In the genomic region with DNA sequence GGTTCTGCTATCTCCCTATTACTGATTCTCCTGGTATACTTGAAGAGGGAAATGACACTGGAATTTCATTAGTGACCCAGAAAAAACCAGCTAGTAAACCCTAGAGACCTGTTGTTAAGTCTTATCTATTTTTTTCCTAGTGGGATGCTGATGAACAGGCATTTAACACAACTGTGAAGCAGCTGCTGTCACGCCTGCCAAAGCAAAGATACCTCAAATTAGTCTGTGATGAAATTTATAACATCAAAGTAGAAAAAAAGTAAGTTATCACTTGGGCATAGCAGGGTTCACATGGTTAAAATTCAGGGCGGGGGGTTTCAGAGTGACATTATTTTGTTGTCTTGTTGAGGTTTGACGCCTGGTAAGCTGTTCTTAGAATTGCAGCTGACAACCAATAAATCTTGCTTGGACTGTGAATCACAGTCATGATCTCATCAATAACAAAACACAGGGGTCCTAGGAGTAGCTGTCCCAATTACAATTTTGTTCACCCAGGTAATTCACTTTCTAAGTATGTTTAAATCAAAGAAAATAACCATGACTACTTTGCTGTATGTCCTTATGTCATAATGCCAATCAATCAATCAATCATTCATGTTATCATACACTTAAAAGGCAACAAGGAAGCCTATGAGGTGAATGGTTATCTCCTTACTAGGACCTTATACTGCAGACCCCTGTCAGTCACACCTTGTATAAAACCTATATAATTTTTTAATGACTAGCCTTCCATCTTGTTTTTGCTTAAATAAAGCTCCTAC, we compare ENCODE assay signal across 30 cellular contexts. TPM values are rescaled to one million over a fixed set of nuclear protein-coding genes. Genes with fewer than 3 reads are reported as not detected.
DNase-seq lines count a peak whose midpoint lies in the region; ATAC-seq, FAIRE-seq and TF ChIP-seq lines count a peak whose summit lies in the region.
"Had no signal": no experiment of that assay in that cellular context is flagged by ENCODE, and none has a peak within 500 bp of the region (broad histone marks: within the 10 kb centered on the region; RNA-seq: fewer than 3 reads in every experiment).

No MANE protein-coding gene starts in this region.

- FAIRE-seq in K562 (lab: Jason Lieb, UNC) (no peak), urothelium cell line (lab: Jason Lieb, UNC) (no peak)

- no peaks in the 10 kb centered on the region for H3K9me2 ChIP-seq in neural cell (ENCODE audit: insufficient read depth, low read length)

- no peak overlapping the region for H3K4me3 Mint-ChIP-seq in activated CD8-positive, alpha-beta T cell treated with anti-CD3 and anti-CD28 coated beads for 36 hours
- H3K4me3 Mint-ChIP-seq in activated CD8-positive, alpha-beta T cell treated with anti-CD3 and anti-CD28 coated beads, Interleukin-2, amount 10 ng/mL, durations not matched to agents 7 days and 5 days: no peak overlapping the region
- H3K4me3 Mint-ChIP-seq: activated CD4-positive, alpha-beta T cell treated with anti-CD3 and anti-CD28 coated beads, Interleukin-2, amount 10 ng/mL, durations not matched to agents 24 days and 14 days; activated naive CD4-positive, alpha-beta T cell treated with anti-CD3 and anti-CD28 coated beads, Interleukin-2, amount 50 U/mL, for 24 hours; mesothelial cell of epicardium; naive thymus-derived CD4-positive, alpha-beta T cell; stimulated activated memory B cell treated with anti-CD40 and anti-IgM and Interleukin-4, amounts not matched to agents 10 μg/mL and 1 μg/mL and 100 μg/mL, for 72 hours had no signal

- H2AFZ ChIP-seq in K562 (ENCODE audit: low read depth, low read length) (no peak overlapping the region), neural cell (ENCODE audit: low read depth, low read length) (no peak overlapping the region)

- no peak overlapping the region for H3K4me3 ChIP-seq in Panc1 (ENCODE audit: low read depth in 2 of 2, low read length in 2 of 2)
- H3K4me3 ChIP-seq in K562: no peak overlapping the region
- peak overlapping the region; percentile 21 for H3K4me3 ChIP-seq in neural cell (ENCODE audit: low read length)
- no peak overlapping the region for H3K4me3 ChIP-seq in esophagus muscularis mucosa
- H3K4me3 ChIP-seq: colonic mucosa, heart left ventricle, suprapubic skin, upper lobe of left lung had no signal

- TF ChIP-seq POLR2A in K562 (conservative IDR thresholded peaks at IDR 0.05): no peak; the same call in 1 of the 2 replicates
- TF ChIP-seq POLR2A in esophagus muscularis mucosa (IDR thresholded peaks at IDR 0.05; ENCODE audit: low read depth): no peak

- H3K27me3 Mint-ChIP-seq in activated CD8-positive, alpha-beta T cell treated with anti-CD3 and anti-CD28 coated beads for 36 hours: no peaks in the 10 kb centered on the region
- no peaks in the 10 kb centered on the region for H3K27me3 Mint-ChIP-seq in activated CD8-positive, alpha-beta T cell treated with anti-CD3 and anti-CD28 coated beads, Interleukin-2, amount 10 ng/mL, durations not matched to agents 7 days and 5 days (ENCODE audit: low read depth)
- H3K27me3 Mint-ChIP-seq: activated CD4-positive, alpha-beta T cell treated with anti-CD3 and anti-CD28 coated beads, Interleukin-2, amount 10 ng/mL, durations not matched to agents 24 days and 14 days; activated naive CD4-positive, alpha-beta T cell treated with anti-CD3 and anti-CD28 coated beads, Interleukin-2, amount 50 U/mL, for 24 hours; naive thymus-derived CD4-positive, alpha-beta T cell; stimulated activated memory B cell treated with anti-CD40 and anti-IgM and Interleukin-4, amounts not matched to agents 10 μg/mL and 1 μg/mL and 100 μg/mL, for 72 hours had no signal

- 67% methylated on average over 3 of the region's 3 CpGs for WGBS in K562 (ENCODE audit: insufficient coverage, low coverage, missing lambda C conversion rate)
- WGBS in esophagus muscularis mucosa: 66% methylated on average over 3 of the region's 3 CpGs

- H3K79me2 ChIP-seq in K562 (ENCODE audit: control insufficient read depth, insufficient read depth, low read length): peaks cover 27% of the 10 kb centered on the region
- peaks cover 20% of the 10 kb centered on the region for H3K79me2 ChIP-seq in neural cell (replicated peaks; ENCODE audit: insufficient read depth, low read length)

- H3K4me1 ChIP-seq in Panc1 (ENCODE audit: control insufficient read depth, insufficient read depth, low read length) (0 out of 2 replicates have a peak, but pooled peaks cover 2% of the 10 kb centered on the region), K562 (replicated peaks in 1 of 2; ENCODE audit: control insufficient read depth in 2 of 2, insufficient read depth in 2 of 2, low read length in 2 of 2) (peaks cover 0 to 7% of the 10 kb centered on the region in 2 experiments; a peak in 3 of 5 replicates), esophagus muscularis mucosa (peaks cover 23 to 49% (median 28%) of the 10 kb centered on the region in 4 donors)
- H3K4me1 ChIP-seq: colonic mucosa had no signal

- no peak overlapping the region for H3K9ac ChIP-seq in K562 (ENCODE audit: insufficient read depth in 1 of 2, low read depth in 2 of 2, low read length in 2 of 2)
- no peak overlapping the region for H3K9ac ChIP-seq in neural cell (ENCODE audit: low read length)

- POLR2A ChIA-PET in activated CD8-positive, alpha-beta T cell treated with anti-CD3 and anti-CD28 coated beads for 36 hours (lab: Charles Lee): interaction anchor here (0.6 to 1.0 kb wide), 2 partner anchors 13 to 53 kb away, joined by 3 read pairs; no protein-coding TSS in a partner anchor
- POLR2A ChIA-PET in activated CD8-positive, alpha-beta T cell treated with anti-CD3 and anti-CD28 coated beads, Interleukin-2, amount 10 ng/mL, durations not matched to agents 7 days and 5 days (lab: Charles Lee): interaction anchor here (0.6 kb wide), 1 partner anchor 13 kb away, joined by 3 read pairs; no protein-coding TSS in a partner anchor
- POLR2A ChIA-PET in Panc1 (lab: Charles Lee): interaction anchor here (0.7 kb wide), 1 partner anchor 178 kb away, joined by 4 read pairs; no protein-coding TSS in a partner anchor
- POLR2A ChIA-PET in K562 (lab: Yijun Ruan, JAX): interaction anchor here (0.6 to 1.4 kb wide), 8 partner anchors 8 to 393 kb away, joined by 3 to 5 read pairs (median 4); partner anchors contain the start of gene BMF

- H4K20me1 ChIP-seq in K562 (replicated peaks; ENCODE audit: control insufficient read depth, insufficient read depth, low read length): no peaks in the 10 kb centered on the region
- H4K20me1 ChIP-seq in neural cell (ENCODE audit: insufficient read depth): no peaks in the 10 kb centered on the region

- H3K36me3 ChIP-seq in Panc1 (ENCODE audit: control insufficient read depth, insufficient read depth, low read length): peaks cover 43% of the 10 kb centered on the region
- peaks cover 79% of the 10 kb centered on the region for H3K36me3 ChIP-seq in K562 (ENCODE audit: control insufficient read depth, insufficient read depth, low read length)
- peaks cover 16% of the 10 kb centered on the region for H3K36me3 ChIP-seq in neural cell (ENCODE audit: insufficient read depth, low read length)
- H3K36me3 ChIP-seq in esophagus muscularis mucosa: peaks cover 43 to 82% (median 75%) of the 10 kb centered on the region in 4 donors

- no peaks in the 10 kb centered on the region for H3K9me1 ChIP-seq in K562 (ENCODE audit: control insufficient read depth, insufficient read depth, low read length)

- in situ Hi-C loops in Panc1 (cut with HindIII; ENCODE audit: low pct_unique_long_range_greater_than_20kb, low sequenced_read_pairs) (no loop called here), K562 (cut with MboI) (no loop called here)

- peak overlapping the region; percentile 61 for H3K27ac Mint-ChIP-seq in activated CD8-positive, alpha-beta T cell treated with anti-CD3 and anti-CD28 coated beads for 36 hours
- no peak overlapping the region for H3K27ac Mint-ChIP-seq in activated CD8-positive, alpha-beta T cell treated with anti-CD3 and anti-CD28 coated beads, Interleukin-2, amount 10 ng/mL, durations not matched to agents 7 days and 5 days
- H3K27ac Mint-ChIP-seq: activated CD4-positive, alpha-beta T cell treated with anti-CD3 and anti-CD28 coated beads, Interleukin-2, amount 10 ng/mL, durations not matched to agents 24 days and 14 days; activated naive CD4-positive, alpha-beta T cell treated with anti-CD3 and anti-CD28 coated beads, Interleukin-2, amount 50 U/mL, for 24 hours; mesothelial cell of epicardium; stimulated activated memory B cell treated with anti-CD40 and anti-IgM and Interleukin-4, amounts not matched to agents 10 μg/mL and 1 μg/mL and 100 μg/mL, for 72 hours had no signal

- no peak for DNase-seq in activated CD8-positive, alpha-beta T cell treated with anti-CD3 and anti-CD28 coated beads for 36 hours
- DNase-seq in activated CD8-positive, alpha-beta T cell treated with anti-CD3 and anti-CD28 coated beads, Interleukin-2, amount 10 ng/mL, durations not matched to agents 7 days and 5 days: no peak
- DNase-seq in Panc1 (ENCODE audit: low read depth, low spot score): no peak
- DNase-seq in K562 (ENCODE audit: extremely low read depth in 1 of 4, low spot score in 3 of 4): no peak
- no peak for DNase-seq in urothelium cell line (ENCODE audit: low spot score)
- DNase-seq in esophagus muscularis mucosa (ENCODE audit: extremely low spot score): no peak
- DNase-seq: 8988T; activated CD4-positive, alpha-beta T cell treated with anti-CD3 and anti-CD28 coated beads, Interleukin-2, amount 10 ng/mL, durations not matched to agents 24 days and 14 days; aorta; colonic mucosa; effector CD4-positive, alpha-beta T cell; H7; heart left ventricle; IMR-90; islet precursor cell; naive thymus-derived CD4-positive, alpha-beta T cell; NCI-H2107; NCI-H345; NCI-H748 treated with DMSO at 0.1 percent for 48 hours; SIG-M5; SW 1271; T-helper 9 cell; upper lobe of left lung had no signal

- H3K4me2 ChIP-seq in K562 (ENCODE audit: insufficient read depth, low read length) (no peak overlapping the region), neural cell (ENCODE audit: low read length) (no peak overlapping the region)

- H3K9me3 Mint-ChIP-seq in activated CD8-positive, alpha-beta T cell treated with anti-CD3 and anti-CD28 coated beads for 36 hours: no peaks in the 10 kb centered on the region
- no peaks in the 10 kb centered on the region for H3K9me3 Mint-ChIP-seq in activated CD8-positive, alpha-beta T cell treated with anti-CD3 and anti-CD28 coated beads, Interleukin-2, amount 10 ng/mL, durations not matched to agents 7 days and 5 days (ENCODE audit: insufficient read depth)
- H3K9me3 Mint-ChIP-seq: activated CD4-positive, alpha-beta T cell treated with anti-CD3 and anti-CD28 coated beads, Interleukin-2, amount 10 ng/mL, durations not matched to agents 24 days and 14 days; activated naive CD4-positive, alpha-beta T cell treated with anti-CD3 and anti-CD28 coated beads, Interleukin-2, amount 50 U/mL, for 24 hours; mesothelial cell of epicardium; naive thymus-derived CD4-positive, alpha-beta T cell; stimulated activated memory B cell treated with anti-CD40 and anti-IgM and Interleukin-4, amounts not matched to agents 10 μg/mL and 1 μg/mL and 100 μg/mL, for 72 hours had no signal

- H3K27me3 ChIP-seq in Panc1 (ENCODE audit: control insufficient read depth, insufficient read depth, low read length) (no peaks in the 10 kb centered on the region), K562 (ENCODE audit: control insufficient read depth in 2 of 2, insufficient read depth in 2 of 2, low read length in 2 of 2) (no peaks in the 10 kb centered on the region), neural cell (ENCODE audit: insufficient read depth, low read depth, low read length) (no peaks in the 10 kb centered on the region), esophagus muscularis mucosa (no peaks in the 10 kb centered on the region)
- H3K27me3 ChIP-seq: colonic mucosa, heart left ventricle, suprapubic skin, upper lobe of left lung had no signal

- H3K9me3 ChIP-seq in Panc1 (ENCODE audit: control insufficient read depth, insufficient read depth, low read depth, low read length): no peaks in the 10 kb centered on the region
- no peaks in the 10 kb centered on the region for H3K9me3 ChIP-seq in K562 (replicated peaks; ENCODE audit: control insufficient read depth, insufficient read depth, low read depth, low read length)
- H3K9me3 ChIP-seq in neural cell (ENCODE audit: low read length): no peaks in the 10 kb centered on the region
- H3K9me3 ChIP-seq in esophagus muscularis mucosa: no peaks in the 10 kb centered on the region
- H3K9me3 ChIP-seq: colonic mucosa, heart left ventricle, suprapubic skin, upper lobe of left lung had no signal

- peaks cover 54% of the 10 kb centered on the region for H3K36me3 Mint-ChIP-seq in activated CD8-positive, alpha-beta T cell treated with anti-CD3 and anti-CD28 coated beads for 36 hours (ENCODE audit: low read depth)
- peaks cover 64% of the 10 kb centered on the region for H3K36me3 Mint-ChIP-seq in activated CD8-positive, alpha-beta T cell treated with anti-CD3 and anti-CD28 coated beads, Interleukin-2, amount 10 ng/mL, durations not matched to agents 7 days and 5 days (ENCODE audit: low read depth)

- intact Hi-C loops in activated CD8-positive, alpha-beta T cell treated with anti-CD3 and anti-CD28 coated beads for 36 hours (cut with micrococcal nuclease): loop anchor here (10.0 kb wide), 1 partner anchor 250 kb away; the partner anchor contains the start of gene FSIP1
- intact Hi-C loops in Panc1 (cut with micrococcal nuclease; ENCODE audit: unreplicated experiment) (loop anchor here (10.0 kb wide), 1 partner anchor 250 kb away; the partner anchor contains the start of gene FSIP1), K562 (cut with micrococcal nuclease) (loop anchor here (5.0 kb wide), 1 partner anchor 247 kb away; no protein-coding TSS in a partner anchor), esophagus muscularis mucosa (cut with DNase I) (no loop called here)

- TF ChIP-seq RAD21 in K562 (CRISPR knock-in tag; conservative IDR thresholded peaks at IDR 0.05 in 1 of 2, IDR thresholded peaks at IDR 0.05 in 1 of 2): no peak
- TF ChIP-seq RAD21 in neural cell (conservative IDR thresholded peaks at IDR 0.05): no peak

- CTCF ChIA-PET in activated CD8-positive, alpha-beta T cell treated with anti-CD3 and anti-CD28 coated beads for 36 hours (lab: Charles Lee): interaction anchor here (1.1 to 8.2 kb wide), 8 partner anchors 11 to 245 kb away, joined by 4 to 68 read pairs (median 5); no protein-coding TSS in a partner anchor
- CTCF ChIA-PET in activated CD8-positive, alpha-beta T cell treated with anti-CD3 and anti-CD28 coated beads, Interleukin-2, amount 10 ng/mL, durations not matched to agents 7 days and 5 days (lab: Charles Lee): interaction anchor here (1.3 to 4.1 kb wide), 4 partner anchors 11 to 240 kb away, joined by 4 to 26 read pairs (median 6); no protein-coding TSS in a partner anchor
- CTCF ChIA-PET in Panc1 (lab: Charles Lee): no interaction called here
- CTCF ChIA-PET in K562 (lab: Yijun Ruan, JAX; ENCODE audit: low intra/inter-chr PET ratio): no interaction called here

- TSS peak; percentile 50 for BruUV-seq in Panc1 (replicated peaks; lab: Mats Ljungman, UMichigan)
- BruUV-seq in K562 (replicated peaks; lab: Mats Ljungman, UMichigan): no TSS peak

- no peak for ATAC-seq in activated CD8-positive, alpha-beta T cell treated with anti-CD3 and anti-CD28 coated beads for 36 hours
- ATAC-seq in activated CD8-positive, alpha-beta T cell treated with anti-CD3 and anti-CD28 coated beads, Interleukin-2, amount 10 ng/mL, durations not matched to agents 7 days and 5 days: no peak
- ATAC-seq in Panc1: no peak
- ATAC-seq in K562: no peak
- ATAC-seq in HG02973 (IDR thresholded peaks at IDR 0.05; ENCODE audit: unreplicated experiment): no peak
- ATAC-seq: heart left ventricle; naive thymus-derived CD4-positive, alpha-beta T cell; stimulated activated memory B cell treated with anti-CD40 and anti-IgM and Interleukin-4, amounts not matched to agents 10 μg/mL and 1 μg/mL and 100 μg/mL, for 72 hours had no signal

- TF ChIP-seq EP300 in K562 (IDR thresholded peaks at IDR 0.05; ENCODE audit: low read length): no peak
- peak; percentile 76 for TF ChIP-seq EP300 in neural cell (conservative IDR thresholded peaks at IDR 0.05; ENCODE audit: poor library complexity, severe bottlenecking)
- no peak for TF ChIP-seq EP300 in esophagus muscularis mucosa (IDR thresholded peaks at IDR 0.05)

- peaks cover 27% of the 10 kb centered on the region for H3K4me1 Mint-ChIP-seq in activated CD8-positive, alpha-beta T cell treated with anti-CD3 and anti-CD28 coated beads for 36 hours (ENCODE audit: low read depth)
- H3K4me1 Mint-ChIP-seq in activated CD8-positive, alpha-beta T cell treated with anti-CD3 and anti-CD28 coated beads, Interleukin-2, amount 10 ng/mL, durations not matched to agents 7 days and 5 days (ENCODE audit: low read depth): peaks cover 29% of the 10 kb centered on the region

- H3F3A ChIP-seq in neural cell (ENCODE audit: insufficient read depth, low read length, poor library complexity, severe bottlenecking): peaks cover 3% of the 10 kb centered on the region

- no peak for TF ChIP-seq CTCF in activated CD8-positive, alpha-beta T cell treated with anti-CD3 and anti-CD28 coated beads for 36 hours (IDR thresholded peaks at IDR 0.05)
- no peak for TF ChIP-seq CTCF in Panc1 (IDR thresholded peaks at IDR 0.05)
- TF ChIP-seq CTCF in K562 (IDR thresholded peaks at IDR 0.05 in 2 of 3, conservative IDR thresholded peaks at IDR 0.05 in 1 of 3; ENCODE audit: insufficient read depth in 2 of 3, low read depth in 1 of 3, low read length in 3 of 3): no peak
- TF ChIP-seq CTCF in neural cell (IDR thresholded peaks at IDR 0.05; ENCODE audit: poor library complexity, severe bottlenecking): no peak
- no peak for TF ChIP-seq CTCF in esophagus muscularis mucosa (IDR thresholded peaks at IDR 0.05)

- H3K27ac ChIP-seq in Panc1 (ENCODE audit: low read length) (no peak overlapping the region), K562 (ENCODE audit: extremely low read depth, low read depth, low read length) (no peak overlapping the region), neural cell (ENCODE audit: low read length) (peak overlapping the region; percentile 61), esophagus muscularis mucosa (replicated peaks in 1 of 4) (no peak overlapping the region)
- H3K27ac ChIP-seq: C4-2B, colonic mucosa, suprapubic skin, upper lobe of left lung had no signal

RNA-seq across cellular contexts. Expression of gene SRP14, which starts 4.6 kb away (rescaled TPM):
- total RNA-seq in activated CD8-positive, alpha-beta T cell treated with anti-CD3 and anti-CD28 coated beads for 36 hours: 100 to 1,000 TPM; 147 to 152 TPM
- 100 to 1,000 TPM; 178 to 182 TPM for total RNA-seq in activated CD8-positive, alpha-beta T cell treated with anti-CD3 and anti-CD28 coated beads, Interleukin-2, amount 10 ng/mL, durations not matched to agents 7 days and 5 days
- total RNA-seq in Panc1 (2021; ENCODE audit: unreplicated experiment) (166 TPM), K562 (2014; rRNA removed) (409 and 442 TPM in 2 replicates), K562 (2014; rRNA removed; fragmentation: Illumina TruSeq; extraction: Trizol) (165 and 189 TPM in 2 replicates), K562 (2015; rRNA removed; fragmentation: Illumina TruSeq; extraction: Trizol) (167 and 189 TPM in 2 replicates), K562 (2021) (155 and 161 TPM in 2 replicates), esophagus muscularis mucosa (100 to 1,000 TPM; 262 to 412 (median 301) TPM)
- 372 TPM for polyA plus RNA-seq in Panc1 (2012; ENCODE audit: insufficient read length)
- total RNA-seq in K562 (2011; cell fraction: chromatin; rRNA removed; ENCODE audit: low replicate concordance): 30.2 and 39.1 TPM in 2 replicates
- 32.4 and 37.0 TPM in 2 replicates for total RNA-seq in K562 (2011; cell fraction: nucleolus; rRNA removed)
- 49.5 and 55.9 TPM in 2 replicates for total RNA-seq in K562 (2011; cell fraction: nucleoplasm; rRNA removed)
- polyA plus RNA-seq in K562 (2011; rRNA removed) (353 and 402 TPM in 2 replicates), K562 (2014; fragmentation: Illumina TruSeq; extraction: Trizol) (314 and 378 TPM in 2 replicates), K562 (2014; fragmentation: Nextera tagmentation; extraction: Ambion mirVana) (1,000 to 10,000 TPM; 1,071 to 1,097 TPM), K562 (2014; rRNA removed) (657 and 689 TPM in 2 replicates), neural cell (385 and 490 TPM in 2 replicates)
- polyA plus RNA-seq in K562 (2011; cell fraction: cytosol; rRNA removed): 142 and 212 TPM in 2 replicates
- 80.9 and 136 TPM in 2 replicates for polyA plus RNA-seq in K562 (2011; cell fraction: nucleus; rRNA removed)
- polyA plus RNA-seq in K562 (2012): 199 and 317 TPM in 2 replicates
- 128 and 133 TPM in 2 replicates for polyA minus RNA-seq in K562 (2011; rRNA and poly(A)+ RNA removed)
- polyA minus RNA-seq in K562 (2011; cell fraction: cytosol; rRNA and poly(A)+ RNA removed): 40.4 and 48.7 TPM in 2 replicates
- 28.3 and 45.9 TPM in 2 replicates for polyA minus RNA-seq in K562 (2011; cell fraction: nucleus; rRNA and poly(A)+ RNA removed)
- polyA minus RNA-seq in neural cell: 186 and 212 TPM in 2 replicates

Comparison
In these comparisons a context has a peak if more than half of its experiments do, and no peak if none do; other contexts are left out.
1. CTCF ChIA-PET loops: an anchor here in activated CD8-positive, alpha-beta T cell treated with anti-CD3 and anti-CD28 coated beads for 36 hours (1.1 to 8.2 kb wide) and activated CD8-positive, alpha-beta T cell treated with anti-CD3 and anti-CD28 coated beads, Interleukin-2, amount 10 ng/mL, durations not matched to agents 7 days and 5 days (1.3 to 4.1 kb wide); none called in Panc1 and K562.